2 cellular contexts compared by ENCODE assay signal in the genomic region with DNA sequence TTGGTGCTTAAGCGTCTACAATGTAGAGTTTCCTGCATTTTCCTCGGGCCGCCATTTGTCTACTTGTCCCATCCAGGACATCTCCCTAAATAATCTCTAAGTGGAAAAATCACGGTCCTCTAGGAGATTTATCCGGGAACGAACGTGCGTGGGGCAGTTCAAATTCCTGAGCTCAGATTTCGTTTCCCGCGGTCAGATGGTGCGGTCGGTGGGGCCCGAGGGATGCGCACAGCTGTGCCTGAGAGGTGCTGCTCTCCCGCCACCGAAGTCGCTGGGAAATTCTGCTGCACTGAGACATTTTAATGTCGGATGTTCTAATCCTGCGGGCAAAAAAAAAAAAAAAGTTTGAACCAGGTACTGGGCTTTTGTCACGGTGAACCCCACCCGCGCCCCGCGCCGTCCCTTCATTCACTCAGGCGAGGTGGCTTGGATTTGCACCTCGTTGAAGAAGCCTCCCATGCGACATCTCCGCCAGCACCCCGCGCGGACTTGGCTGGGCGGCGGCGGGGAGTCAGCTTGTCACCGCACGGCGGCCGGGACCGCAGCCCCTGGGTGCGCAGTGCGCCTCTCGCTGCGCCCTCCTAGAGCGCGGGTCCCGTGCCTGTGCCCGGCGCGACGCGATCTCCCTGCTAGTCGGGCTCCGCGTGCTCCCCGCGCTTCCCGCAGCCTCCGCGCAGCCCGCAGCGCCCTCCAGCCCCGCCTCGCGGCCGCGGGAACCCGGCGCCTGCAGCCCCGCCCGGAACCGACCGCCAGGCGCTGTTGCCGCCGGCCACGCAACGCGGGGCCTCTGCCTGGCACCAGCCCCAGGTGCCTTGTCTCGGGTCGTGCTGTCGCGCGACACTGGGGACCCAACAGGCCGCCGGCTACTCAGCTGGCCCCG.
TF ChIP-seq lines count a peak whose summit lies in the region.

No MANE protein-coding gene starts in this region.

TF ChIP-seq in liver, 16 proteins besides CTCF, POLR2A, EP300 and RAD21:
- TF ChIP-seq REST (IDR thresholded peaks at IDR 0.05) (no peak), HNF4G (IDR thresholded peaks at IDR 0.05) (no peak), RXRA (IDR thresholded peaks at IDR 0.05) (no peak)
- TF ChIP-seq, protein P1, sequence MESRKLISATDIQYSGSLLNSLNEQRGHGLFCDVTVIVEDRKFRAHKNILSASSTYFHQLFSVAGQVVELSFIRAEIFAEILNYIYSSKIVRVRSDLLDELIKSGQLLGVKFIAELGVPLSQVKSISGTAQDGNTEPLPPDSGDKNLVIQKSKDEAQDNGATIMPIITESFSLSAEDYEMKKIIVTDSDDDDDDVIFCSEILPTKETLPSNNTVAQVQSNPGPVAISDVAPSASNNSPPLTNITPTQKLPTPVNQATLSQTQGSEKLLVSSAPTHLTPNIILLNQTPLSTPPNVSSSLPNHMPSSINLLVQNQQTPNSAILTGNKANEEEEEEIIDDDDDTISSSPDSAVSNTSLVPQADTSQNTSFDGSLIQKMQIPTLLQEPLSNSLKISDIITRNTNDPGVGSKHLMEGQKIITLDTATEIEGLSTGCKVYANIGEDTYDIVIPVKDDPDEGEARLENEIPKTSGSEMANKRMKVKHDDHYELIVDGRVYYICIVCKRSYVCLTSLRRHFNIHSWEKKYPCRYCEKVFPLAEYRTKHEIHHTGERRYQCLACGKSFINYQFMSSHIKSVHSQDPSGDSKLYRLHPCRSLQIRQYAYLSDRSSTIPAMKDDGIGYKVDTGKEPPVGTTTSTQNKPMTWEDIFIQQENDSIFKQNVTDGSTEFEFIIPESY (IDR thresholded peaks at IDR 0.05): no peak

TF ChIP-seq in HepG2, 621 proteins besides CTCF, POLR2A, EP300 and RAD21 (continued from another document):
- TF ChIP-seq ZNF275 (CRISPR knock-in tag; IDR thresholded peaks at IDR 0.05; ENCODE audit: borderline replicate concordance) (no peak), TIGD3 (CRISPR knock-in tag; IDR thresholded peaks at IDR 0.05; ENCODE audit: borderline replicate concordance) (no peak), TBP (CRISPR knock-in tag; IDR thresholded peaks at IDR 0.05) (no peak), ZNF33A (CRISPR knock-in tag; IDR thresholded peaks at IDR 0.05; ENCODE audit: borderline replicate concordance) (no peak), ZNF841 (CRISPR knock-in tag; IDR thresholded peaks at IDR 0.05; ENCODE audit: borderline replicate concordance) (no peak)
TF ChIP-seq in HepG2: peak in this region for 0.
